In the genomic region with DNA sequence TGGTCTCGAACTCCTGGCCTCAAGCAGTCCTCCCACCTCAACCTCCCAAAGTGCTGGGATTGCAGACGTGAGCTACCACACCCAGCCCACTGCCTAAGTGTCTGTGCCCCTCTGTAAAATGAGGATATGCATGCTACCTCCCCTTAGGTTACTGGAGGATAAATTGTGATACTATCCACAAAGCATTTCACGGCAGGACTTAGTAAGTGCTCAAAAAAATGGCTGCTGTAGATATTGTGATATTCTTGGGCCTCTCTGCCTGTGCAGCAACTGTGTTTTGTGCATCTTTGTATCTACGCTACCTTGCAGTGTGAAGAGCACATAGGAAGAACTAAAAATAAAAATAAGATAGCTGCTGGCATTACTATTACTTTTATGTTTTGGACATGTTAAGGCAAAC, we compare ENCODE assay signal across 23 cellular contexts. TPM values are rescaled to one million over a fixed set of nuclear protein-coding genes. Genes with fewer than 3 reads are reported as not detected.
DNase-seq lines count a peak whose midpoint lies in the region; ATAC-seq and TF ChIP-seq lines count a peak whose summit lies in the region.
"Had no signal": no experiment of that assay in that cellular context is flagged by ENCODE, and none has a peak within 500 bp of the region (broad histone marks: within the 10 kb centered on the region; RNA-seq: fewer than 3 reads in every experiment).

No MANE protein-coding gene starts in this region.

- no peak overlapping the region for H3K27ac Mint-ChIP-seq in activated T-cell treated with anti-CD3 and anti-CD28 coated beads, Interleukin-2, amount 50 U/mL, for 72 hours
- H3K27ac Mint-ChIP-seq in activated T-helper 1 cell treated with anti-CD3 and anti-CD28 coated beads, Interleukin-12 subunit alpha, Interleukin-12 subunit beta, Interleukin-2, Interleukin-4 antibody, amounts not matched to agents 30 ng/mL and 10 ng/mL and 1 ng/mL, durations not matched to agents 14 hours and 24 hours and 36 hours = no peak overlapping the region
- H3K27ac Mint-ChIP-seq in memory B cell (no peak overlapping the region), progenitor cell of endocrine pancreas (no peak overlapping the region)

- H3K4me1 Mint-ChIP-seq in activated T-cell treated with anti-CD3 and anti-CD28 coated beads, Interleukin-2, amount 50 U/mL, for 72 hours (ENCODE audit: low read depth) = peaks cover 6% of the 10 kb centered on the region
- H3K4me1 Mint-ChIP-seq in activated T-helper 1 cell treated with anti-CD3 and anti-CD28 coated beads, Interleukin-12 subunit alpha, Interleukin-12 subunit beta, Interleukin-2, Interleukin-4 antibody, amounts not matched to agents 30 ng/mL and 10 ng/mL and 1 ng/mL, durations not matched to agents 14 hours and 24 hours and 36 hours (ENCODE audit: low read depth) = no peaks in the 10 kb centered on the region
- H3K4me1 Mint-ChIP-seq in memory B cell (peaks cover 8% of the 10 kb centered on the region), progenitor cell of endocrine pancreas (ENCODE audit: low read depth) (peaks cover 3% of the 10 kb centered on the region)

- H3K27me3 Mint-ChIP-seq in activated T-cell treated with anti-CD3 and anti-CD28 coated beads, Interleukin-2, amount 50 U/mL, for 72 hours (ENCODE audit: low read depth) = peaks cover 26% of the 10 kb centered on the region
- H3K27me3 Mint-ChIP-seq in activated T-helper 1 cell treated with anti-CD3 and anti-CD28 coated beads, Interleukin-12 subunit alpha, Interleukin-12 subunit beta, Interleukin-2, Interleukin-4 antibody, amounts not matched to agents 30 ng/mL and 10 ng/mL and 1 ng/mL, durations not matched to agents 14 hours and 24 hours and 36 hours (ENCODE audit: insufficient read depth) = peaks cover 36% of the 10 kb centered on the region
- H3K27me3 Mint-ChIP-seq in memory B cell (peaks cover 12% of the 10 kb centered on the region), progenitor cell of endocrine pancreas (peaks cover 35% of the 10 kb centered on the region)

- no peak for DNase-seq in activated T-cell treated with anti-CD3 and anti-CD28 coated beads, Interleukin-2, amount 50 U/mL, for 72 hours
- DNase-seq in activated T-cell treated with anti-CD3 and anti-CD28 coated beads, Interleukin-2, amount 50 U/mL, for 1 hour = no peak
- DNase-seq in activated T-helper 1 cell treated with anti-CD3 and anti-CD28 coated beads, Interleukin-12 subunit alpha, Interleukin-12 subunit beta, Interleukin-2, Interleukin-4 antibody, amounts not matched to agents 30 ng/mL and 10 ng/mL and 1 ng/mL, durations not matched to agents 14 hours and 24 hours and 36 hours (ENCODE audit: low spot score) = no peak
- DNase-seq in memory B cell (ENCODE audit: low spot score in 2 of 2) (no peak), progenitor cell of endocrine pancreas (ENCODE audit: low spot score, unreplicated experiment) (no peak), HuH-7.5 (ENCODE audit: low spot score) (no peak), GDM1 (lab: John Stamatoyannopoulos, UW) (no peak)
- DNase-seq: activated CD4-positive, alpha-beta T cell treated with anti-CD3 and anti-CD28 coated beads for 1 hour; activated T-cell treated with anti-CD3 and anti-CD28 coated beads, Interleukin-2, amount 50 U/mL, for 48 hours; DMS79; GF-D8; KG1; mesendoderm; MG63; NCI-H1417 treated with DMSO at 0.1 percent for 48 hours; NCI-H2081 treated with DMSO at 0.1 percent for 48 hours; NCI-H774; SJCRH30; stimulated activated CD4-positive, alpha-beta T cell treated with anti-CD3 and anti-CD28 coated beads, Interleukin-1b, Interleukin-23, amount 100 ng/mL, for 48 hours; upper lobe of left lung had no signal

- no peaks in the 10 kb centered on the region for H3K9me3 Mint-ChIP-seq in activated T-cell treated with anti-CD3 and anti-CD28 coated beads, Interleukin-2, amount 50 U/mL, for 72 hours
- H3K9me3 Mint-ChIP-seq in activated T-helper 1 cell treated with anti-CD3 and anti-CD28 coated beads, Interleukin-12 subunit alpha, Interleukin-12 subunit beta, Interleukin-2, Interleukin-4 antibody, amounts not matched to agents 30 ng/mL and 10 ng/mL and 1 ng/mL, durations not matched to agents 14 hours and 24 hours and 36 hours = no peaks in the 10 kb centered on the region
- H3K9me3 Mint-ChIP-seq in memory B cell (no peaks in the 10 kb centered on the region), progenitor cell of endocrine pancreas (ENCODE audit: low read depth) (no peaks in the 10 kb centered on the region)

- TF ChIP-seq CTCF in progenitor cell of endocrine pancreas (IDR thresholded peaks at IDR 0.05; ENCODE audit: unreplicated experiment) = no peak

- no peaks in the 10 kb centered on the region for H3K36me3 Mint-ChIP-seq in activated T-cell treated with anti-CD3 and anti-CD28 coated beads, Interleukin-2, amount 50 U/mL, for 72 hours (ENCODE audit: insufficient read depth in 2 of 2)
- no peaks in the 10 kb centered on the region for H3K36me3 Mint-ChIP-seq in activated T-helper 1 cell treated with anti-CD3 and anti-CD28 coated beads, Interleukin-12 subunit alpha, Interleukin-12 subunit beta, Interleukin-2, Interleukin-4 antibody, amounts not matched to agents 30 ng/mL and 10 ng/mL and 1 ng/mL, durations not matched to agents 14 hours and 24 hours and 36 hours (ENCODE audit: low read depth)
- H3K36me3 Mint-ChIP-seq in memory B cell (no peaks in the 10 kb centered on the region), progenitor cell of endocrine pancreas (ENCODE audit: insufficient read depth) (no peaks in the 10 kb centered on the region)

- ATAC-seq in activated T-cell treated with anti-CD3 and anti-CD28 coated beads, Interleukin-2, amount 50 U/mL, for 72 hours (replicated peaks in 1 of 2) = no peak
- ATAC-seq in memory B cell (ENCODE audit: low read depth) = no peak
- ATAC-seq in HG02642 (IDR thresholded peaks at IDR 0.05; ENCODE audit: poor library complexity, unreplicated experiment) = no peak
- ATAC-seq: left lobe of liver had no signal

- intact Hi-C loops in activated T-helper 1 cell treated with anti-CD3 and anti-CD28 coated beads, Interleukin-12 subunit alpha, Interleukin-12 subunit beta, Interleukin-2, Interleukin-4 antibody, amounts not matched to agents 30 ng/mL and 10 ng/mL and 1 ng/mL, durations not matched to agents 14 hours and 24 hours and 36 hours (cut with micrococcal nuclease) = loop anchor here (5.0 to 10.0 kb wide), 2 partner anchors 176 to 227 kb away; a partner anchor contains a TSS

- peak overlapping the region; percentile 5 to 80 for H3K4me3 Mint-ChIP-seq in activated T-cell treated with anti-CD3 and anti-CD28 coated beads, Interleukin-2, amount 50 U/mL, for 72 hours
- peak overlapping the region; percentile 64 for H3K4me3 Mint-ChIP-seq in activated T-helper 1 cell treated with anti-CD3 and anti-CD28 coated beads, Interleukin-12 subunit alpha, Interleukin-12 subunit beta, Interleukin-2, Interleukin-4 antibody, amounts not matched to agents 30 ng/mL and 10 ng/mL and 1 ng/mL, durations not matched to agents 14 hours and 24 hours and 36 hours
- H3K4me3 Mint-ChIP-seq in memory B cell (peak overlapping the region; percentile 39), progenitor cell of endocrine pancreas (ENCODE audit: low read depth) (peak overlapping the region; percentile 63)

RNA-seq across cellular contexts. Expression of a gene that starts 1.9 kb away (rescaled TPM):
- 1 to 10 TPM in 1 of 2 donors, under 1 TPM in 1; 0.89 to 2.1 TPM for total RNA-seq in activated T-cell treated with anti-CD3 and anti-CD28 coated beads, Interleukin-2, amount 50 U/mL, for 72 hours
- 1.0 and 1.2 TPM in 2 replicates for total RNA-seq in activated T-helper 1 cell treated with anti-CD3 and anti-CD28 coated beads, Interleukin-12 subunit alpha, Interleukin-12 subunit beta, Interleukin-2, Interleukin-4 antibody, amounts not matched to agents 30 ng/mL and 10 ng/mL and 1 ng/mL, durations not matched to agents 14 hours and 24 hours and 36 hours
- total RNA-seq in progenitor cell of endocrine pancreas = 12.7 and 13.1 TPM in 2 replicates
- total RNA-seq: RPMI7951 had no signal

RNA-seq across cellular contexts. Expression of a gene that starts 7.0 kb away (rescaled TPM):
- total RNA-seq in activated T-cell treated with anti-CD3 and anti-CD28 coated beads, Interleukin-2, amount 50 U/mL, for 72 hours = 10 to 100 TPM; 54.9 to 65.6 TPM
- total RNA-seq in activated T-helper 1 cell treated with anti-CD3 and anti-CD28 coated beads, Interleukin-12 subunit alpha, Interleukin-12 subunit beta, Interleukin-2, Interleukin-4 antibody, amounts not matched to agents 30 ng/mL and 10 ng/mL and 1 ng/mL, durations not matched to agents 14 hours and 24 hours and 36 hours = 57.0 and 61.9 TPM in 2 replicates
- 51.5 TPM in 2 replicates for total RNA-seq in progenitor cell of endocrine pancreas

RNA-seq across cellular contexts. Expression of a gene that starts 12.4 kb away (rescaled TPM):
- total RNA-seq in activated T-cell treated with anti-CD3 and anti-CD28 coated beads, Interleukin-2, amount 50 U/mL, for 72 hours = 10 to 100 TPM; 12.8 to 14.4 TPM
- 24.7 and 25.1 TPM in 2 replicates for total RNA-seq in activated T-helper 1 cell treated with anti-CD3 and anti-CD28 coated beads, Interleukin-12 subunit alpha, Interleukin-12 subunit beta, Interleukin-2, Interleukin-4 antibody, amounts not matched to agents 30 ng/mL and 10 ng/mL and 1 ng/mL, durations not matched to agents 14 hours and 24 hours and 36 hours
- total RNA-seq in progenitor cell of endocrine pancreas = 22.5 and 24.6 TPM in 2 replicates

RNA-seq across cellular contexts. Expression of a gene that starts 16.4 kb away (rescaled TPM):
- 10 to 100 TPM; 12.1 to 12.6 TPM for total RNA-seq in activated T-cell treated with anti-CD3 and anti-CD28 coated beads, Interleukin-2, amount 50 U/mL, for 72 hours
- total RNA-seq in activated T-helper 1 cell treated with anti-CD3 and anti-CD28 coated beads, Interleukin-12 subunit alpha, Interleukin-12 subunit beta, Interleukin-2, Interleukin-4 antibody, amounts not matched to agents 30 ng/mL and 10 ng/mL and 1 ng/mL, durations not matched to agents 14 hours and 24 hours and 36 hours = 37.2 and 37.7 TPM in 2 replicates
- 28.5 and 30.6 TPM in 2 replicates for total RNA-seq in progenitor cell of endocrine pancreas

RNA-seq across cellular contexts. Expression of a gene that starts 25.1 kb away (rescaled TPM):
- total RNA-seq in activated T-cell treated with anti-CD3 and anti-CD28 coated beads, Interleukin-2, amount 50 U/mL, for 72 hours = 10 to 100 TPM; 22.1 to 24.3 TPM
- 35.6 and 37.4 TPM in 2 replicates for total RNA-seq in activated T-helper 1 cell treated with anti-CD3 and anti-CD28 coated beads, Interleukin-12 subunit alpha, Interleukin-12 subunit beta, Interleukin-2, Interleukin-4 antibody, amounts not matched to agents 30 ng/mL and 10 ng/mL and 1 ng/mL, durations not matched to agents 14 hours and 24 hours and 36 hours
- total RNA-seq in progenitor cell of endocrine pancreas = 30.9 and 33.7 TPM in 2 replicates
